1 cellular context compared by ENCODE assay signal in the genomic region with DNA sequence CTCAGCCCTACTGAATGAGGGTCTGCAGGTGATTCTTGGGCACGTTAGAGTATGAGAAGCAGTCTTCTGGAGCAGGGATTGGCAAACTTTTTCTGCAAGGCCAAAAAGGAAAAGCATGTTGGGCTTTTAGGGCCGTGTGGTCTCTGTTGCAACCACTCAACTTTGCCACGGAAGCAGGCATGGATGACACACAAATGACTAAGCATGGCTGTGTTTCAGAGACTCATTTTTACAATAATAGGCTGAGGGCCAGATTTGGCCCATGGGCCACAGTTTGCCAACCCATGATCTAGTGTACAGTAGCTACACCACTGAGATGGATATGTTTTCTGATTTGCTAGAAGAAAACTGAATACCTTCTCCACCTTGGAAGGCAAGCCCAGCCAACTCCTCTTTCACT.
TF ChIP-seq lines count a peak whose summit lies in the region.

No MANE protein-coding gene starts in this region.

TF ChIP-seq in SK-N-SH, 30 proteins besides CTCF, POLR2A, EP300 and RAD21 (continued from another document):
- TF ChIP-seq, protein P1, sequence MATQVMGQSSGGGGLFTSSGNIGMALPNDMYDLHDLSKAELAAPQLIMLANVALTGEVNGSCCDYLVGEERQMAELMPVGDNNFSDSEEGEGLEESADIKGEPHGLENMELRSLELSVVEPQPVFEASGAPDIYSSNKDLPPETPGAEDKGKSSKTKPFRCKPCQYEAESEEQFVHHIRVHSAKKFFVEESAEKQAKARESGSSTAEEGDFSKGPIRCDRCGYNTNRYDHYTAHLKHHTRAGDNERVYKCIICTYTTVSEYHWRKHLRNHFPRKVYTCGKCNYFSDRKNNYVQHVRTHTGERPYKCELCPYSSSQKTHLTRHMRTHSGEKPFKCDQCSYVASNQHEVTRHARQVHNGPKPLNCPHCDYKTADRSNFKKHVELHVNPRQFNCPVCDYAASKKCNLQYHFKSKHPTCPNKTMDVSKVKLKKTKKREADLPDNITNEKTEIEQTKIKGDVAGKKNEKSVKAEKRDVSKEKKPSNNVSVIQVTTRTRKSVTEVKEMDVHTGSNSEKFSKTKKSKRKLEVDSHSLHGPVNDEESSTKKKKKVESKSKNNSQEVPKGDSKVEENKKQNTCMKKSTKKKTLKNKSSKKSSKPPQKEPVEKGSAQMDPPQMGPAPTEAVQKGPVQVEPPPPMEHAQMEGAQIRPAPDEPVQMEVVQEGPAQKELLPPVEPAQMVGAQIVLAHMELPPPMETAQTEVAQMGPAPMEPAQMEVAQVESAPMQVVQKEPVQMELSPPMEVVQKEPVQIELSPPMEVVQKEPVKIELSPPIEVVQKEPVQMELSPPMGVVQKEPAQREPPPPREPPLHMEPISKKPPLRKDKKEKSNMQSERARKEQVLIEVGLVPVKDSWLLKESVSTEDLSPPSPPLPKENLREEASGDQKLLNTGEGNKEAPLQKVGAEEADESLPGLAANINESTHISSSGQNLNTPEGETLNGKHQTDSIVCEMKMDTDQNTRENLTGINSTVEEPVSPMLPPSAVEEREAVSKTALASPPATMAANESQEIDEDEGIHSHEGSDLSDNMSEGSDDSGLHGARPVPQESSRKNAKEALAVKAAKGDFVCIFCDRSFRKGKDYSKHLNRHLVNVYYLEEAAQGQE (IDR thresholded peaks at IDR 0.05; ENCODE audit: low read depth, low read length), result 0 out of 2 replicates have a peak, but pooled peaks have one; percentile 19
- TF ChIP-seq JUND (IDR thresholded peaks at IDR 0.05) (peak; percentile 79), YY1 (IDR thresholded peaks at IDR 0.05; ENCODE audit: low read depth) (no peak), TCF12 (IDR thresholded peaks at IDR 0.05) (peak; percentile 86), FOSL2 (IDR thresholded peaks at IDR 0.05; ENCODE audit: borderline replicate concordance, low read depth) (peak; percentile 93), RFX5 (IDR thresholded peaks at IDR 0.05; ENCODE audit: low read length) (no peak)
